ENCODE assay signal across 7 cellular contexts in the genomic region with DNA sequence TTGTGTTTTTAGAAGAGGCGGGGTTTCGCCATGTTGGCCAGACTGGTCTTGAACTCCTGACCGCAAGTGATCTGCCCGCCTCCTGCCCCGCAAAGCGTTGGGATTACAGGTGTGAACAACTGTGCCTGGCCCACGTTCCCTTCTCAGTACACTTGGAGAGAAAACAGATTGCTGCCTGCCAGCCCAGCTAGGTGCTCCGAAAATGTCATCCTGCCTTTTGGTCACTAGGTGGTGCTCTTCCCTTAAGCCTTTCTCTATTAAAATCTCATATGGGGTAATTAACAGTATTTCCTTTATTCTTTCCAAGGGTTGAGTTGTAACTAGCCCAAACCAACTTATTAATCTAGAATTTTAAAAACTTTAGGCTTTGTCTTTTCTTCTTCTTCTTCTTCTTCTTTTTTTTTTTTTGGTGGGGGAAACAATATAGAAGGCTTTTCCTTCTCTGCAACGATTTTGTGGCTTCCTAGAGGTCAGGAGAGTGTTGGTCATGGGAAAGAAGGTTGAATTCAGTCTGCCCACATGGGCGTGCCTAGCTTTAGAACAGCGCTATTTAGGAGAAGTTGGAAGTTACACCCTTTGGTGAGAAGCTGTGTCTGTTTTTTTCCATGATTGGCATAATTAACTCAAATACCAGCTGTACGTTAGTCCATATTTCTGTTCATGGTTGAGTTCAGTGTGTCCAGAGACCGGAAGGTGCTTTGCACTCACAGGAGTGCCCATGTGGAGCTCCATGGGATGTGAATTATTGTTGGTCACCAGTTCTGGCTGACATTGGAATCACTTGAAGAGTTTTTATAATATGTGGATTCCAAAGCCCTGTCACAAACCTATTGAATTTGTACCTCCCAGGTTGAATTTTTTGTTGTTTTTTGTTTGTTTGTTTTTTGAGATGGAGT.
A peak's percentile ranks its signal among the peaks of the same experiment; 100 is the strongest.
DNase-seq lines count a peak whose midpoint lies in the region; ATAC-seq, FAIRE-seq and TF ChIP-seq lines count a peak whose summit lies in the region.
"Not testable (repeated sequence)": the region's sequence is repeated elsewhere in the genome, so short reads cannot be mapped to it uniquely, and the experiment has no call there.

No MANE protein-coding gene starts in this region.

- POLR2A ChIA-PET in HEK293 (lab: Yijun Ruan, JAX): not testable (repeated sequence)

- not testable (repeated sequence) for H3K27me3 Mint-ChIP-seq in activated T-helper 17 cell treated with anti-CD3 and anti-CD28 coated beads, Interleukin-2, amount 50 U/mL, for 72 hours; natural killer cell (ENCODE audit: low read depth in 2 of 2)

- DNase-seq in hepatocyte (ENCODE audit: low spot score); natural killer cell; smooth muscle cell (lab: John Stamatoyannopoulos, UW; ENCODE audit: unreplicated experiment): not testable (repeated sequence)

- peak overlapping the region; percentile 37 for H3K4me3 Mint-ChIP-seq in activated T-helper 17 cell treated with anti-CD3 and anti-CD28 coated beads, Interleukin-2, amount 50 U/mL, for 72 hours
- not testable (repeated sequence) for H3K4me3 Mint-ChIP-seq in natural killer cell

- FAIRE-seq in endometrium (lab: Jason Lieb, UNC): peak; percentile 73

- not testable (repeated sequence) for H3K27me3 ChIP-seq in hepatocyte; smooth muscle cell (ENCODE audit: low read depth)

- CTCF ChIA-PET in HEK293 (lab: Yijun Ruan, JAX): not testable (repeated sequence)

- peak overlapping the region; percentile 30 for H3K27ac Mint-ChIP-seq in activated T-helper 17 cell treated with anti-CD3 and anti-CD28 coated beads, Interleukin-2, amount 50 U/mL, for 72 hours
- peak overlapping the region; percentile 45 to 58 for H3K27ac Mint-ChIP-seq in natural killer cell

- not testable (repeated sequence) for H3K9ac ChIP-seq in smooth muscle cell (ENCODE audit: low read depth)

- not testable (repeated sequence) for H3K9me3 Mint-ChIP-seq in activated T-helper 17 cell treated with anti-CD3 and anti-CD28 coated beads, Interleukin-2, amount 50 U/mL, for 72 hours; natural killer cell

- 32% methylated on average over 8 of the region's 13 CpGs for WGBS in hepatocyte (ENCODE audit: low lambda C conversion rate, missing lambda C conversion rate)
- WGBS in smooth muscle cell (ENCODE audit: low lambda C conversion rate): 28% methylated on average over 13 of the region's 13 CpGs

- H3K4me1 ChIP-seq in HEK293 (ENCODE audit: control insufficient read depth, insufficient read depth, low read length); hepatocyte (ENCODE audit: insufficient read depth); smooth muscle cell (ENCODE audit: low read depth): not testable (repeated sequence)

- H2AFZ ChIP-seq in hepatocyte; smooth muscle cell (ENCODE audit: low read depth): not testable (repeated sequence)

- H3K9me3 ChIP-seq in HEK293 (ENCODE audit: control insufficient read depth, insufficient read depth, low read depth, low read length); hepatocyte (ENCODE audit: low read depth); smooth muscle cell (replicated peaks; ENCODE audit: low read depth): not testable (repeated sequence)

- H3K36me3 Mint-ChIP-seq in activated T-helper 17 cell treated with anti-CD3 and anti-CD28 coated beads, Interleukin-2, amount 50 U/mL, for 72 hours (ENCODE audit: low read depth): peaks cover 64% of the 10 kb centered on the region
- H3K36me3 Mint-ChIP-seq in natural killer cell: not testable (repeated sequence)

- not testable (repeated sequence) for H3K36me3 ChIP-seq in HEK293 (ENCODE audit: control insufficient read depth in 2 of 2, insufficient read depth in 1 of 2, low read length in 2 of 2); hepatocyte (replicated peaks; ENCODE audit: insufficient read depth, low read depth); smooth muscle cell (ENCODE audit: low read depth)

- not testable (repeated sequence) for H3K9me2 ChIP-seq in hepatocyte (replicated peaks; ENCODE audit: insufficient read depth)

- not testable (repeated sequence) for H3K4me2 ChIP-seq in hepatocyte, smooth muscle cell

- not testable (repeated sequence) for H3K79me2 ChIP-seq in hepatocyte; smooth muscle cell (ENCODE audit: low read depth)

- H4K20me1 ChIP-seq in hepatocyte (ENCODE audit: insufficient read depth, poor library complexity, severe bottlenecking); smooth muscle cell (ENCODE audit: low read depth): not testable (repeated sequence)

- ATAC-seq in SK-N-SH treated with all-trans-retinoic acid at 6 μM for 48 hours (peak; percentile 94), natural killer cell (peak; percentile 66 to 82 (median 75))
- peak; percentile 73 for ATAC-seq in activated T-helper 17 cell treated with anti-CD3 and anti-CD28 coated beads, Interleukin-2, amount 50 U/mL, for 72 hours (replicated peaks)

- H3F3A ChIP-seq in smooth muscle cell (ENCODE audit: low read depth): not testable (repeated sequence)

- intact Hi-C loops in natural killer cell (cut with micrococcal nuclease): not testable (repeated sequence)

- H3K4me3 ChIP-seq in HEK293 (ENCODE audit: low read depth, low read length); hepatocyte; smooth muscle cell: not testable (repeated sequence)

- not testable (repeated sequence) for H3K27ac ChIP-seq in HEK293 (ENCODE audit: extremely low read depth, low read depth, low read length); hepatocyte; smooth muscle cell (ENCODE audit: low read depth)

- TF ChIP-seq CTCF in HEK293 (tag by site-specific recombination; IDR thresholded peaks at IDR 0.05): not testable (repeated sequence)
- peak; percentile 19 for TF ChIP-seq CTCF in hepatocyte (IDR thresholded peaks at IDR 0.05; ENCODE audit: poor library complexity)
- TF ChIP-seq CTCF in natural killer cell (IDR thresholded peaks at IDR 0.05): peak; percentile 52
- peak; percentile 21 for TF ChIP-seq CTCF in smooth muscle cell (IDR thresholded peaks at IDR 0.05; ENCODE audit: borderline replicate concordance, insufficient read depth, poor library complexity, severe bottlenecking)

- not testable (repeated sequence) for H3K4me1 Mint-ChIP-seq in activated T-helper 17 cell treated with anti-CD3 and anti-CD28 coated beads, Interleukin-2, amount 50 U/mL, for 72 hours; natural killer cell

TF ChIP-seq in HEK293, 187 proteins besides CTCF, POLR2A, EP300 and RAD21:
- TF ChIP-seq, protein P1, sequence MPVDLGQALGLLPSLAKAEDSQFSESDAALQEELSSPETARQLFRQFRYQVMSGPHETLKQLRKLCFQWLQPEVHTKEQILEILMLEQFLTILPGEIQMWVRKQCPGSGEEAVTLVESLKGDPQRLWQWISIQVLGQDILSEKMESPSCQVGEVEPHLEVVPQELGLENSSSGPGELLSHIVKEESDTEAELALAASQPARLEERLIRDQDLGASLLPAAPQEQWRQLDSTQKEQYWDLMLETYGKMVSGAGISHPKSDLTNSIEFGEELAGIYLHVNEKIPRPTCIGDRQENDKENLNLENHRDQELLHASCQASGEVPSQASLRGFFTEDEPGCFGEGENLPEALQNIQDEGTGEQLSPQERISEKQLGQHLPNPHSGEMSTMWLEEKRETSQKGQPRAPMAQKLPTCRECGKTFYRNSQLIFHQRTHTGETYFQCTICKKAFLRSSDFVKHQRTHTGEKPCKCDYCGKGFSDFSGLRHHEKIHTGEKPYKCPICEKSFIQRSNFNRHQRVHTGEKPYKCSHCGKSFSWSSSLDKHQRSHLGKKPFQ (tag by site-specific recombination; IDR thresholded peaks at IDR 0.05): 0 out of 2 replicates have a peak, but pooled peaks have one; percentile 25
- TF ChIP-seq ZNF654 (tag by site-specific recombination; IDR thresholded peaks at IDR 0.05; ENCODE audit: low read depth): peak; percentile 46
